1 cellular context compared by ENCODE assay signal in the genomic region with DNA sequence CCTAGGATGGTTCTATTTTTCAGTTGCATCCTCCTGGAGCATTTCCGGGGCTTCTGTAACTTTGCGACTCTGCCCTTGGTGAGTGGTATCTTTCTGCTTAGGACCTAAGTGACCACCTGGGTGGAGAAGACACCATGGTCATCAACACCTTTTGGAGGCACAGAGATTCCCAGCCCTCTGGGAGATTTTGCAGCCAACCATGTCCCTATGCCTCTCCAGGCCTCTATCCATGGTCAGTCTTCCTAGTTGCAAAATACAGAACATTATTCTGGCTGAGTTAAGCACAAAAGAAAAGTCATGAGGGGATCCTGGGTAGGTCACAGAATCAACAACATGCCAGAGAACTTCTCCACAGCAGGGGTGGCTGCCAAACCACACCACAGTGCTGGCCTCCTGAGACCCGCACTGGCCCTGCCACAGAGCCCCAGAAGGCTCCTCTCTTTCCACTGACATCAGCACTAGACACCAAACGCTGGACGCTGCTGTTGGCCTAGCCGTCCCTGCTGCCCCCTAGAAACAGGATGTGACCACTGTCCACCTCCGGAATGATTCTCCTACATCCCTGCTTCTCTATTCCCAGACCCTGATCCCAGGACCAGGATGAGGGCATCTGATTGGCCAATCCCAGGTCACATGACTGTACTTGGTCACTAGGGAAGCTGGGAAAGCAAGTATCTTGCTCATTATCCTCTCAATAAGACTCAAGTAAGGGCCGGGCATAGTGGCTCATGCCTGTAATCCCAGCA.
TF ChIP-seq lines count a peak whose summit lies in the region.

No MANE protein-coding gene starts in this region.

TF ChIP-seq in HepG2, 621 proteins besides CTCF, POLR2A, EP300 and RAD21:
- TF ChIP-seq ZNF430 (CRISPR knock-in tag; IDR thresholded peaks at IDR 0.05) = 0 out of 2 replicates have a peak, but pooled peaks have one; percentile 37
- peak; percentile 63; the same call in 1 of the 2 replicates for TF ChIP-seq RAD51 (IDR thresholded peaks at IDR 0.05; ENCODE audit: borderline replicate concordance)
- TF ChIP-seq FOXA3 (CRISPR knock-in tag; IDR thresholded peaks at IDR 0.05) = no peak
- TF ChIP-seq ZNF614 (CRISPR knock-in tag; IDR thresholded peaks at IDR 0.05; ENCODE audit: borderline replicate concordance) = peak; percentile 24; the same call in 1 of the 2 replicates
- 0 out of 2 replicates have a peak, but pooled peaks have one; percentile 44 for TF ChIP-seq NFATC3 (CRISPR knock-in tag; IDR thresholded peaks at IDR 0.05)
- TF ChIP-seq GTF3A (CRISPR knock-in tag; conservative IDR thresholded peaks at IDR 0.05) = 0 out of 2 replicates have a peak, but pooled peaks have one; percentile 70
- TF ChIP-seq GABPA (IDR thresholded peaks at IDR 0.05; ENCODE audit: low read depth, low read length) = no peak
- 0 out of 2 replicates have a peak, but pooled peaks have one; percentile 40 for TF ChIP-seq GABPA (CRISPR knock-in tag; IDR thresholded peaks at IDR 0.05; ENCODE audit: low read depth)
- TF ChIP-seq STAG1 (CRISPR knock-in tag; IDR thresholded peaks at IDR 0.05) = no peak
- TF ChIP-seq ZZZ3 (CRISPR knock-in tag; IDR thresholded peaks at IDR 0.05; ENCODE audit: borderline replicate concordance) = 0 out of 2 replicates have a peak, but pooled peaks have one; percentile 37
- TF ChIP-seq, protein P1, sequence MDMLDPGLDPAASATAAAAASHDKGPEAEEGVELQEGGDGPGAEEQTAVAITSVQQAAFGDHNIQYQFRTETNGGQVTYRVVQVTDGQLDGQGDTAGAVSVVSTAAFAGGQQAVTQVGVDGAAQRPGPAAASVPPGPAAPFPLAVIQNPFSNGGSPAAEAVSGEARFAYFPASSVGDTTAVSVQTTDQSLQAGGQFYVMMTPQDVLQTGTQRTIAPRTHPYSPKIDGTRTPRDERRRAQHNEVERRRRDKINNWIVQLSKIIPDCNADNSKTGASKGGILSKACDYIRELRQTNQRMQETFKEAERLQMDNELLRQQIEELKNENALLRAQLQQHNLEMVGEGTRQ (IDR thresholded peaks at IDR 0.05; ENCODE audit: low read depth, low read length) = peak; percentile 60; the same call in 1 of the 2 replicates
- TF ChIP-seq, protein P1 (CRISPR knock-in tag; IDR thresholded peaks at IDR 0.05; ENCODE audit: borderline replicate concordance) = peak; percentile 81; the same call in 1 of the 2 replicates
- TF ChIP-seq, protein P2, sequence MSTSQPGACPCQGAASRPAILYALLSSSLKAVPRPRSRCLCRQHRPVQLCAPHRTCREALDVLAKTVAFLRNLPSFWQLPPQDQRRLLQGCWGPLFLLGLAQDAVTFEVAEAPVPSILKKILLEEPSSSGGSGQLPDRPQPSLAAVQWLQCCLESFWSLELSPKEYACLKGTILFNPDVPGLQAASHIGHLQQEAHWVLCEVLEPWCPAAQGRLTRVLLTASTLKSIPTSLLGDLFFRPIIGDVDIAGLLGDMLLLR (CRISPR knock-in tag; IDR thresholded peaks at IDR 0.05) = no peak
- no peak for TF ChIP-seq ZNF547 (CRISPR knock-in tag; IDR thresholded peaks at IDR 0.05)
- TF ChIP-seq NFYB (CRISPR knock-in tag; IDR thresholded peaks at IDR 0.05) = peak; percentile 68
- TF ChIP-seq ARNT2 (CRISPR knock-in tag; IDR thresholded peaks at IDR 0.05; ENCODE audit: low read depth) = 0 out of 2 replicates have a peak, but pooled peaks have one; percentile 4
- peak; percentile 54; the same call in 1 of the 2 replicates for TF ChIP-seq ZNF782 (CRISPR knock-in tag; IDR thresholded peaks at IDR 0.05; ENCODE audit: borderline replicate concordance)
- TF ChIP-seq, protein P3, sequence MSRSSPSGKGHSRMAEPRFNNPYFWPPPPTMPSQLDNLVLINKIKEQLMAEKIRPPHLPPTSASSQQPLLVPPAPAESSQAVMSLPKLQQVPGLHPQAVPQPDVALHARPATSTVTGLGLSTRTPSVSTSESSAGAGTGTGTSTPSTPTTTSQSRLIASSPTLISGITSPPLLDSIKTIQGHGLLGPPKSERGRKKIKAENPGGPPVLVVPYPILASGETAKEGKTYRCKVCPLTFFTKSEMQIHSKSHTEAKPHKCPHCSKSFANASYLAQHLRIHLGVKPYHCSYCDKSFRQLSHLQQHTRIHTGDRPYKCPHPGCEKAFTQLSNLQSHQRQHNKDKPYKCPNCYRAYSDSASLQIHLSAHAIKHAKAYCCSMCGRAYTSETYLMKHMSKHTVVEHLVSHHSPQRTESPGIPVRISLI (CRISPR knock-in tag; IDR thresholded peaks at IDR 0.05; ENCODE audit: borderline replicate concordance) = 0 out of 2 replicates have a peak, but pooled peaks have one; percentile 25
- 0 out of 2 replicates have a peak, but pooled peaks have one; percentile 17 for TF ChIP-seq ZBTB3 (CRISPR knock-in tag; IDR thresholded peaks at IDR 0.05; ENCODE audit: borderline replicate concordance, low read depth)
- TF ChIP-seq, protein P4, sequence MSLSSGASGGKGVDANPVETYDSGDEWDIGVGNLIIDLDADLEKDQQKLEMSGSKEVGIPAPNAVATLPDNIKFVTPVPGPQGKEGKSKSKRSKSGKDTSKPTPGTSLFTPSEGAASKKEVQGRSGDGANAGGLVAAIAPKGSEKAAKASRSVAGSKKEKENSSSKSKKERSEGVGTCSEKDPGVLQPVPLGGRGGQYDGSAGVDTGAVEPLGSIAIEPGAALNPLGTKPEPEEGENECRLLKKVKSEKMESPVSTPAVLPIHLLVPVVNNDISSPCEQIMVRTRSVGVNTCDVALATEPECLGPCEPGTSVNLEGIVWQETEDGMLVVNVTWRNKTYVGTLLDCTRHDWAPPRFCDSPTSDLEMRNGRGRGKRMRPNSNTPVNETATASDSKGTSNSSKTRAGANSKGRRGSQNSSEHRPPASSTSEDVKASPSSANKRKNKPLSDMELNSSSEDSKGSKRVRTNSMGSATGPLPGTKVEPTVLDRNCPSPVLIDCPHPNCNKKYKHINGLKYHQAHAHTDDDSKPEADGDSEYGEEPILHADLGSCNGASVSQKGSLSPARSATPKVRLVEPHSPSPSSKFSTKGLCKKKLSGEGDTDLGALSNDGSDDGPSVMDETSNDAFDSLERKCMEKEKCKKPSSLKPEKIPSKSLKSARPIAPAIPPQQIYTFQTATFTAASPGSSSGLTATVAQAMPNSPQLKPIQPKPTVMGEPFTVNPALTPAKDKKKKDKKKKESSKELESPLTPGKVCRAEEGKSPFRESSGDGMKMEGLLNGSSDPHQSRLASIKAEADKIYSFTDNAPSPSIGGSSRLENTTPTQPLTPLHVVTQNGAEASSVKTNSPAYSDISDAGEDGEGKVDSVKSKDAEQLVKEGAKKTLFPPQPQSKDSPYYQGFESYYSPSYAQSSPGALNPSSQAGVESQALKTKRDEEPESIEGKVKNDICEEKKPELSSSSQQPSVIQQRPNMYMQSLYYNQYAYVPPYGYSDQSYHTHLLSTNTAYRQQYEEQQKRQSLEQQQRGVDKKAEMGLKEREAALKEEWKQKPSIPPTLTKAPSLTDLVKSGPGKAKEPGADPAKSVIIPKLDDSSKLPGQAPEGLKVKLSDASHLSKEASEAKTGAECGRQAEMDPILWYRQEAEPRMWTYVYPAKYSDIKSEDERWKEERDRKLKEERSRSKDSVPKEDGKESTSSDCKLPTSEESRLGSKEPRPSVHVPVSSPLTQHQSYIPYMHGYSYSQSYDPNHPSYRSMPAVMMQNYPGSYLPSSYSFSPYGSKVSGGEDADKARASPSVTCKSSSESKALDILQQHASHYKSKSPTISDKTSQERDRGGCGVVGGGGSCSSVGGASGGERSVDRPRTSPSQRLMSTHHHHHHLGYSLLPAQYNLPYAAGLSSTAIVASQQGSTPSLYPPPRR (CRISPR knock-in tag; IDR thresholded peaks at IDR 0.05; ENCODE audit: borderline replicate concordance) = peak; percentile 14; the same call in 1 of the 2 replicates
- TF ChIP-seq, protein P5, sequence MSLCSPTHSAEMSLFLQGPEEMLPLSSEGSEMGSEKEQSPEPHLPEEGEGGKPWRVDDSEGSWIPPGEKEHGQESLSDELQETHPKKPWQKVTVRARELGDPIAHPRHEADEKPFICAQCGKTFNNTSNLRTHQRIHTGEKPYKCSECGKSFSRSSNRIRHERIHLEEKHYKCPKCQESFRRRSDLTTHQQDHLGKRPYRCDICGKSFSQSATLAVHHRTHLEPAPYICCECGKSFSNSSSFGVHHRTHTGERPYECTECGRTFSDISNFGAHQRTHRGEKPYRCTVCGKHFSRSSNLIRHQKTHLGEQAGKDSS (CRISPR knock-in tag; IDR thresholded peaks at IDR 0.05; ENCODE audit: borderline replicate concordance, low read depth) = 0 out of 2 replicates have a peak, but pooled peaks have one; percentile 52
- TF ChIP-seq, protein P6, sequence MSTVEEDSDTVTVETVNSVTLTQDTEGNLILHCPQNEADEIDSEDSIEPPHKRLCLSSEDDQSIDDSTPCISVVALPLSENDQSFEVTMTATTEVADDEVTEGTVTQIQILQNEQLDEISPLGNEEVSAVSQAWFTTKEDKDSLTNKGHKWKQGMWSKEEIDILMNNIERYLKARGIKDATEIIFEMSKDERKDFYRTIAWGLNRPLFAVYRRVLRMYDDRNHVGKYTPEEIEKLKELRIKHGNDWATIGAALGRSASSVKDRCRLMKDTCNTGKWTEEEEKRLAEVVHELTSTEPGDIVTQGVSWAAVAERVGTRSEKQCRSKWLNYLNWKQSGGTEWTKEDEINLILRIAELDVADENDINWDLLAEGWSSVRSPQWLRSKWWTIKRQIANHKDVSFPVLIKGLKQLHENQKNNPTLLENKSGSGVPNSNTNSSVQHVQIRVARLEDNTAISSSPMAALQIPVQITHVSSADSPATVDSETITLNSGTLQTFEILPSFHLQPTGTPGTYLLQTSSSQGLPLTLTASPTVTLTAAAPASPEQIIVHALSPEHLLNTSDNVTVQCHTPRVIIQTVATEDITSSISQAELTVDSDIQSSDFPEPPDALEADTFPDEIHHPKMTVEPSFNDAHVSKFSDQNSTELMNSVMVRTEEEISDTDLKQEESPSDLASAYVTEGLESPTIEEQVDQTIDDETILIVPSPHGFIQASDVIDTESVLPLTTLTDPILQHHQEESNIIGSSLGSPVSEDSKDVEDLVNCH (CRISPR knock-in tag; IDR thresholded peaks at IDR 0.05) = no peak
- TF ChIP-seq PAWR (CRISPR knock-in tag; IDR thresholded peaks at IDR 0.05; ENCODE audit: borderline replicate concordance) = 0 out of 2 replicates have a peak, but pooled peaks have one; percentile 25
- TF ChIP-seq, protein P7, sequence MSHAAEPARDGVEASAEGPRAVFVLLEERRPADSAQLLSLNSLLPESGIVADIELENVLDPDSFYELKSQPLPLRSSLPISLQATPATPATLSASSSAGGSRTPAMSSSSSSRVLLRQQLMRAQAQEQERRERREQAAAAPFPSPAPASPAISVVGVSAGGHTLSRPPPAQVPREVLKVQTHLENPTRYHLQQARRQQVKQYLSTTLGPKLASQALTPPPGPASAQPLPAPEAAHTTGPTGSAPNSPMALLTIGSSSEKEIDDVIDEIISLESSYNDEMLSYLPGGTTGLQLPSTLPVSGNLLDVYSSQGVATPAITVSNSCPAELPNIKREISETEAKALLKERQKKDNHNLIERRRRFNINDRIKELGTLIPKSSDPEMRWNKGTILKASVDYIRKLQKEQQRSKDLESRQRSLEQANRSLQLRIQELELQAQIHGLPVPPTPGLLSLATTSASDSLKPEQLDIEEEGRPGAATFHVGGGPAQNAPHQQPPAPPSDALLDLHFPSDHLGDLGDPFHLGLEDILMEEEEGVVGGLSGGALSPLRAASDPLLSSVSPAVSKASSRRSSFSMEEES (CRISPR knock-in tag; IDR thresholded peaks at IDR 0.05) = 0 out of 2 replicates have a peak, but pooled peaks have one; percentile 19
- no peak for TF ChIP-seq TCF12 (IDR thresholded peaks at IDR 0.05)
- TF ChIP-seq TCF12 (CRISPR knock-in tag; IDR thresholded peaks at IDR 0.05) = no peak
- TF ChIP-seq ZMYM2 (CRISPR knock-in tag; IDR thresholded peaks at IDR 0.05) = 0 out of 2 replicates have a peak, but pooled peaks have one; percentile 32
- TF ChIP-seq ATF7 (IDR thresholded peaks at IDR 0.05) = no peak
- 0 out of 2 replicates have a peak, but pooled peaks have one; percentile 32 for TF ChIP-seq ATF7 (CRISPR knock-in tag; IDR thresholded peaks at IDR 0.05)
- TF ChIP-seq ZNF143 (CRISPR knock-in tag; IDR thresholded peaks at IDR 0.05) = peak; percentile 67; the same call in 1 of the 2 replicates
- TF ChIP-seq ZNF235 (CRISPR knock-in tag; IDR thresholded peaks at IDR 0.05; ENCODE audit: borderline replicate concordance) = no peak
- TF ChIP-seq CEBPG (CRISPR knock-in tag; IDR thresholded peaks at IDR 0.05) = peak; percentile 10; the same call in 1 of the 2 replicates
- peak; percentile 35; the same call in 1 of the 2 replicates for TF ChIP-seq POLR2AphosphoS5 (IDR thresholded peaks at IDR 0.05; ENCODE audit: low read depth, low read length)
- TF ChIP-seq ZNF775 (CRISPR knock-in tag; IDR thresholded peaks at IDR 0.05; ENCODE audit: borderline replicate concordance) = 0 out of 2 replicates have a peak, but pooled peaks have one; percentile 57
- peak; percentile 80 for TF ChIP-seq NFYC (CRISPR knock-in tag; IDR thresholded peaks at IDR 0.05)
- 0 out of 2 replicates have a peak, but pooled peaks have one; percentile 29 for TF ChIP-seq ZNF761 (CRISPR knock-in tag; conservative IDR thresholded peaks at IDR 0.05)
- TF ChIP-seq, protein P8, sequence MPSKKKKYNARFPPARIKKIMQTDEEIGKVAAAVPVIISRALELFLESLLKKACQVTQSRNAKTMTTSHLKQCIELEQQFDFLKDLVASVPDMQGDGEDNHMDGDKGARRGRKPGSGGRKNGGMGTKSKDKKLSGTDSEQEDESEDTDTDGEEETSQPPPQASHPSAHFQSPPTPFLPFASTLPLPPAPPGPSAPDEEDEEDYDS (CRISPR knock-in tag; IDR thresholded peaks at IDR 0.05) = peak; percentile 42; the same call in 1 of the 2 replicates
- TF ChIP-seq, protein P9, sequence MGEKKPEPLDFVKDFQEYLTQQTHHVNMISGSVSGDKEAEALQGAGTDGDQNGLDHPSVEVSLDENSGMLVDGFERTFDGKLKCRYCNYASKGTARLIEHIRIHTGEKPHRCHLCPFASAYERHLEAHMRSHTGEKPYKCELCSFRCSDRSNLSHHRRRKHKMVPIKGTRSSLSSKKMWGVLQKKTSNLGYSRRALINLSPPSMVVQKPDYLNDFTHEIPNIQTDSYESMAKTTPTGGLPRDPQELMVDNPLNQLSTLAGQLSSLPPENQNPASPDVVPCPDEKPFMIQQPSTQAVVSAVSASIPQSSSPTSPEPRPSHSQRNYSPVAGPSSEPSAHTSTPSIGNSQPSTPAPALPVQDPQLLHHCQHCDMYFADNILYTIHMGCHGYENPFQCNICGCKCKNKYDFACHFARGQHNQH (CRISPR knock-in tag; IDR thresholded peaks at IDR 0.05) = no peak
